ENCODE assay signal across 15 cellular contexts in the genomic region with DNA sequence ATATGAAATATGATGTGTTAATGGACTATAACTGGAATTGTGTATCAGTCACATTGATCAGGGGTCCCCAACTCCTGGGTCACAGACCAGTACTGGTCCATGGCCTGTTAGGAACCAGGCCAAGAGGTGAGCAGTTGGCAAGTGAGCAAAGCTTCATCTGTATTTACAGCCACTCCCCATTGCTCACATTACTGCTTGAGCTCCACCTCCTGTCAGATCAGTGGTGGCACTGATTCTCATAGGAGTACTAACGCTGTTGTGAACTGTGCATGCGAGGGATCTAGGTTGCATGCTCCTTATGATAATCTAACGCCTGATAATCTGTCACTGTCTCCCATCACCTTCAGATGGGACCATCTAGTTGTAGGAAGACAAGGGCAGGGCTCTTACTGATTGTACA.
A peak's percentile ranks its signal among the peaks of the same experiment; 100 is the strongest.
DNase-seq lines count a peak whose midpoint lies in the region; ATAC-seq and TF ChIP-seq lines count a peak whose summit lies in the region.
"Had no signal": no experiment of that assay in that cellular context is flagged by ENCODE, and none has a peak within 500 bp of the region (broad histone marks: within the 10 kb centered on the region; RNA-seq: fewer than 3 reads in every experiment).

No MANE protein-coding gene starts in this region.

- H3K36me3 ChIP-seq in right lobe of liver = no peaks in the 10 kb centered on the region

- H3K27ac ChIP-seq in right lobe of liver = no peak overlapping the region
- H3K27ac ChIP-seq: heart right ventricle, SK-N-MC had no signal

- H3K4me1 ChIP-seq in right lobe of liver = no peaks in the 10 kb centered on the region

- peak; percentile 34 to 35 for ATAC-seq in activated T-cell treated with anti-CD3 and anti-CD28 coated beads, Interleukin-2, amount 50 U/mL, for 4 hours
- ATAC-seq in GM21717 (IDR thresholded peaks at IDR 0.05; ENCODE audit: unreplicated experiment) (peak; percentile 36), HG03442 (IDR thresholded peaks at IDR 0.05; ENCODE audit: unreplicated experiment) (peak; percentile 53), GM18861 (IDR thresholded peaks at IDR 0.05; ENCODE audit: unreplicated experiment) (no peak), right lobe of liver (no peak)
- ATAC-seq in stimulated activated memory B cell treated with anti-CD40 and anti-IgM and Interleukin-4, amounts not matched to agents 10 μg/mL and 1 μg/mL and 100 μg/mL, for 72 hours = peak; percentile 72

- peaks cover 56% of the 10 kb centered on the region for H3K4me1 Mint-ChIP-seq in activated T-cell treated with anti-CD3 and anti-CD28 coated beads, Interleukin-2, amount 50 U/mL, for 4 hours (ENCODE audit: low read depth)
- H3K4me1 Mint-ChIP-seq in stimulated activated memory B cell treated with anti-CD40 and anti-IgM and Interleukin-4, amounts not matched to agents 10 μg/mL and 1 μg/mL and 100 μg/mL, for 72 hours = peaks cover 52% of the 10 kb centered on the region

- no peaks in the 10 kb centered on the region for H3K27me3 Mint-ChIP-seq in activated T-cell treated with anti-CD3 and anti-CD28 coated beads, Interleukin-2, amount 50 U/mL, for 4 hours (ENCODE audit: low read depth)
- H3K27me3 Mint-ChIP-seq in stimulated activated memory B cell treated with anti-CD40 and anti-IgM and Interleukin-4, amounts not matched to agents 10 μg/mL and 1 μg/mL and 100 μg/mL, for 72 hours = no peaks in the 10 kb centered on the region
- H3K27me3 Mint-ChIP-seq: activated CD4-positive, alpha-beta memory T cell treated with anti-CD3 and anti-CD28 coated beads for 36 hours; type B pancreatic cell had no signal

- no peaks in the 10 kb centered on the region for H3K27me3 ChIP-seq in right lobe of liver
- H3K27me3 ChIP-seq: heart right ventricle had no signal

- no peak for DNase-seq in activated T-cell treated with anti-CD3 and anti-CD28 coated beads, Interleukin-2, amount 50 U/mL, for 4 hours
- no peak for DNase-seq in activated T-cell treated with anti-CD3 and anti-CD28 coated beads, Interleukin-2, amount 50 U/mL, for 48 hours
- no peak for DNase-seq in NCI-H2196 treated with DMSO at 0.1 percent for 48 hours (lab: John Stamatoyannopoulos, UW; ENCODE audit: unreplicated experiment)
- DNase-seq in right lobe of liver = no peak
- DNase-seq: activated CD4-positive, alpha-beta memory T cell treated with anti-CD3 and anti-CD28 coated beads for 36 hours; anterior cingulate cortex; effector memory CD4-positive, alpha-beta T cell; heart right ventricle; retina had no signal

- WGBS in right lobe of liver (ENCODE audit: insufficient coverage, low coverage, low lambda C conversion rate, missing lambda C conversion rate) = 90% methylated on average over 2 of the region's 3 CpGs

- no peak for TF ChIP-seq CTCF in right lobe of liver (IDR thresholded peaks at IDR 0.05)

- H3K4me3 Mint-ChIP-seq in activated T-cell treated with anti-CD3 and anti-CD28 coated beads, Interleukin-2, amount 50 U/mL, for 4 hours = no peak overlapping the region
- no peak overlapping the region for H3K4me3 Mint-ChIP-seq in stimulated activated memory B cell treated with anti-CD40 and anti-IgM and Interleukin-4, amounts not matched to agents 10 μg/mL and 1 μg/mL and 100 μg/mL, for 72 hours
- H3K4me3 Mint-ChIP-seq: activated CD4-positive, alpha-beta memory T cell treated with anti-CD3 and anti-CD28 coated beads for 36 hours; type B pancreatic cell had no signal

- peak overlapping the region; percentile 80 for H3K27ac Mint-ChIP-seq in stimulated activated memory B cell treated with anti-CD40 and anti-IgM and Interleukin-4, amounts not matched to agents 10 μg/mL and 1 μg/mL and 100 μg/mL, for 72 hours
- H3K27ac Mint-ChIP-seq: type B pancreatic cell had no signal

- TF ChIP-seq POLR2A in right lobe of liver (IDR thresholded peaks at IDR 0.05) = no peak

- H3K9me3 Mint-ChIP-seq in activated T-cell treated with anti-CD3 and anti-CD28 coated beads, Interleukin-2, amount 50 U/mL, for 4 hours = peaks cover 8% of the 10 kb centered on the region
- no peaks in the 10 kb centered on the region for H3K9me3 Mint-ChIP-seq in stimulated activated memory B cell treated with anti-CD40 and anti-IgM and Interleukin-4, amounts not matched to agents 10 μg/mL and 1 μg/mL and 100 μg/mL, for 72 hours
- H3K9me3 Mint-ChIP-seq: activated CD4-positive, alpha-beta memory T cell treated with anti-CD3 and anti-CD28 coated beads for 36 hours; type B pancreatic cell had no signal

- no peak overlapping the region for H3K4me3 ChIP-seq in right lobe of liver
- H3K4me3 ChIP-seq: heart right ventricle, SK-N-MC had no signal

- no peaks in the 10 kb centered on the region for H3K9me3 ChIP-seq in right lobe of liver
- H3K9me3 ChIP-seq: heart right ventricle had no signal

- intact Hi-C loops in right lobe of liver (cut with DNase I) = no loop called here

- H3K36me3 Mint-ChIP-seq in activated T-cell treated with anti-CD3 and anti-CD28 coated beads, Interleukin-2, amount 50 U/mL, for 4 hours (ENCODE audit: insufficient read depth) = peaks cover 36% of the 10 kb centered on the region
- peaks cover 28% of the 10 kb centered on the region for H3K36me3 Mint-ChIP-seq in stimulated activated memory B cell treated with anti-CD40 and anti-IgM and Interleukin-4, amounts not matched to agents 10 μg/mL and 1 μg/mL and 100 μg/mL, for 72 hours

Comparison
In these comparisons a context has a peak if more than half of its experiments do, and no peak if none do; other contexts are left out.
1. ATAC-seq: peak in activated T-cell treated with anti-CD3 and anti-CD28 coated beads, Interleukin-2, amount 50 U/mL, for 4 hours (2 of 2), GM21717 (single experiment), HG03442 (single experiment) and stimulated activated memory B cell treated with anti-CD40 and anti-IgM and Interleukin-4, amounts not matched to agents 10 μg/mL and 1 μg/mL and 100 μg/mL, for 72 hours (single experiment); none in GM18861 (single experiment) and right lobe of liver (0 of 4).